Comparison of ENCODE assay signal across 29 cellular contexts in genomic region chr18:33630476-33630875, GRCh38. TPM values are rescaled to one million over a fixed set of nuclear protein-coding genes. Genes with fewer than 3 reads are reported as not detected.
"Had no signal": no experiment of that assay in that cellular context is flagged by ENCODE, and none has a peak within 500 bp of the region (broad histone marks: within the 10 kb centered on the region; RNA-seq: fewer than 3 reads in every experiment).

No MANE protein-coding gene starts in this region.

- H3K4me3 ChIP-seq: ascending aorta, breast epithelium, cardiac muscle cell, colonic mucosa, esophagus squamous epithelium had no signal

- DNase-seq: activated CD4-positive, alpha-beta memory T cell treated with anti-CD3 and anti-CD28 coated beads, Interleukin-2, amount 10 ng/mL, durations not matched to agents 7 days and 5 days; activated CD4-positive, alpha-beta T cell treated with anti-CD3 and anti-CD28 coated beads for 1 hour; activated CD4-positive, alpha-beta T cell treated with anti-CD3 and anti-CD28 coated beads for 4 hours; activated CD4-positive, alpha-beta T cell treated with anti-CD3 and anti-CD28 coated beads, Interleukin-2, amount 10 ng/mL, durations not matched to agents 7 days and 5 days; activated CD4-positive, alpha-beta T cell treated with anti-CD3 and anti-CD28 coated beads, Interleukin-2, amount 50 U/mL, for 4 hours; activated CD8-positive, alpha-beta memory T cell treated with anti-CD3 and anti-CD28 coated beads, Interleukin-2, amount 50 U/mL, for 48 hours; activated gamma-delta T cell; activated naive CD4-positive, alpha-beta T cell; activated naive CD4-positive, alpha-beta T cell treated with anti-CD3 and anti-CD28 coated beads, Interleukin-2, amount 10 ng/mL, durations not matched to agents 7 days and 5 days; activated naive CD8-positive, alpha-beta T cell treated with anti-CD3 and anti-CD28 coated beads, Interleukin-2, amount 10 ng/mL, durations not matched to agents 7 days and 5 days; activated T-cell treated with anti-CD3 and anti-CD28 coated beads for 4 hours; activated T-cell treated with anti-CD3 and anti-CD28 coated beads, Interleukin-2, amount 50 U/mL, for 24 hours; activated T-cell treated with anti-CD3 and anti-CD28 coated beads, Interleukin-2, amount 50 U/mL, for 72 hours; central memory CD4-positive, alpha-beta T cell; cerebellar nuclear complex; colonic mucosa; effector CD8-positive, alpha-beta T cell; esophagus squamous epithelium; foreskin melanocyte; head of caudate nucleus; T-helper 2 cell had no signal

- H3K4me3 Mint-ChIP-seq: activated CD4-positive, alpha-beta memory T cell treated with anti-CD3 and anti-CD28 coated beads, Interleukin-2, amount 10 ng/mL, durations not matched to agents 7 days and 5 days; activated CD4-positive, alpha-beta T cell treated with anti-CD3 and anti-CD28 coated beads, Interleukin-2, amount 10 ng/mL, durations not matched to agents 7 days and 5 days; activated naive CD4-positive, alpha-beta T cell treated with anti-CD3 and anti-CD28 coated beads, Interleukin-2, amount 10 ng/mL, durations not matched to agents 7 days and 5 days; activated naive CD8-positive, alpha-beta T cell treated with anti-CD3 and anti-CD28 coated beads, Interleukin-2, amount 10 ng/mL, durations not matched to agents 7 days and 5 days; activated T-cell treated with anti-CD3 and anti-CD28 coated beads, Interleukin-2, amount 50 U/mL, for 24 hours; activated T-cell treated with anti-CD3 and anti-CD28 coated beads, Interleukin-2, amount 50 U/mL, for 72 hours; brain had no signal

- H3K36me3 ChIP-seq: ascending aorta, breast epithelium, cardiac muscle cell, colonic mucosa, esophagus squamous epithelium had no signal

- H3K9me3 Mint-ChIP-seq: activated CD4-positive, alpha-beta T cell treated with anti-CD3 and anti-CD28 coated beads, Interleukin-2, amount 10 ng/mL, durations not matched to agents 7 days and 5 days; activated naive CD8-positive, alpha-beta T cell treated with anti-CD3 and anti-CD28 coated beads, Interleukin-2, amount 10 ng/mL, durations not matched to agents 7 days and 5 days; brain had no signal

- ATAC-seq: activated naive CD4-positive, alpha-beta T cell treated with anti-CD3 and anti-CD28 coated beads, Interleukin-2, amount 50 U/mL, for 72 hours; activated T-cell treated with anti-CD3 and anti-CD28 coated beads, Interleukin-2, amount 50 U/mL, for 72 hours had no signal

- H3K27ac ChIP-seq: ascending aorta, breast epithelium, cardiac muscle cell, colonic mucosa, epithelial cell of prostate, esophagus squamous epithelium had no signal

- FAIRE-seq: endometrium, endothelial cell of umbilical vein had no signal

- H3K27me3 Mint-ChIP-seq: activated CD4-positive, alpha-beta memory T cell treated with anti-CD3 and anti-CD28 coated beads, Interleukin-2, amount 10 ng/mL, durations not matched to agents 7 days and 5 days; activated CD4-positive, alpha-beta T cell treated with anti-CD3 and anti-CD28 coated beads, Interleukin-2, amount 10 ng/mL, durations not matched to agents 7 days and 5 days; activated naive CD4-positive, alpha-beta T cell treated with anti-CD3 and anti-CD28 coated beads, Interleukin-2, amount 10 ng/mL, durations not matched to agents 7 days and 5 days; activated naive CD8-positive, alpha-beta T cell treated with anti-CD3 and anti-CD28 coated beads, Interleukin-2, amount 10 ng/mL, durations not matched to agents 7 days and 5 days; activated T-cell treated with anti-CD3 and anti-CD28 coated beads, Interleukin-2, amount 50 U/mL, for 24 hours; brain had no signal

- H3K36me3 Mint-ChIP-seq: activated naive CD4-positive, alpha-beta T cell treated with anti-CD3 and anti-CD28 coated beads, Interleukin-2, amount 10 ng/mL, durations not matched to agents 7 days and 5 days; activated naive CD4-positive, alpha-beta T cell treated with anti-CD3 and anti-CD28 coated beads, Interleukin-2, amount 50 U/mL, for 72 hours; activated naive CD8-positive, alpha-beta T cell treated with anti-CD3 and anti-CD28 coated beads, Interleukin-2, amount 10 ng/mL, durations not matched to agents 7 days and 5 days had no signal

- H3K27ac Mint-ChIP-seq: activated CD4-positive, alpha-beta memory T cell treated with anti-CD3 and anti-CD28 coated beads, Interleukin-2, amount 10 ng/mL, durations not matched to agents 7 days and 5 days; activated CD4-positive, alpha-beta T cell treated with anti-CD3 and anti-CD28 coated beads, Interleukin-2, amount 10 ng/mL, durations not matched to agents 7 days and 5 days; activated naive CD4-positive, alpha-beta T cell treated with anti-CD3 and anti-CD28 coated beads, Interleukin-2, amount 10 ng/mL, durations not matched to agents 7 days and 5 days; activated naive CD4-positive, alpha-beta T cell treated with anti-CD3 and anti-CD28 coated beads, Interleukin-2, amount 50 U/mL, for 72 hours; activated naive CD8-positive, alpha-beta T cell treated with anti-CD3 and anti-CD28 coated beads, Interleukin-2, amount 10 ng/mL, durations not matched to agents 7 days and 5 days; activated T-cell treated with anti-CD3 and anti-CD28 coated beads, Interleukin-2, amount 50 U/mL, for 24 hours; activated T-cell treated with anti-CD3 and anti-CD28 coated beads, Interleukin-2, amount 50 U/mL, for 72 hours had no signal

- H3K4me1 Mint-ChIP-seq: activated CD4-positive, alpha-beta memory T cell treated with anti-CD3 and anti-CD28 coated beads, Interleukin-2, amount 10 ng/mL, durations not matched to agents 7 days and 5 days; activated CD4-positive, alpha-beta T cell treated with anti-CD3 and anti-CD28 coated beads, Interleukin-2, amount 10 ng/mL, durations not matched to agents 7 days and 5 days; activated naive CD4-positive, alpha-beta T cell treated with anti-CD3 and anti-CD28 coated beads, Interleukin-2, amount 10 ng/mL, durations not matched to agents 7 days and 5 days; activated naive CD8-positive, alpha-beta T cell treated with anti-CD3 and anti-CD28 coated beads, Interleukin-2, amount 10 ng/mL, durations not matched to agents 7 days and 5 days had no signal

- H3K9me3 ChIP-seq: ascending aorta, breast epithelium, colonic mucosa, esophagus squamous epithelium had no signal

- H3K27me3 ChIP-seq: ascending aorta, breast epithelium, cardiac muscle cell, colonic mucosa, esophagus squamous epithelium had no signal

- H3K4me1 ChIP-seq: ascending aorta, breast epithelium, colonic mucosa, esophagus squamous epithelium had no signal

RNA-seq across cellular contexts. Expression of gene ASXL3, which starts 52.5 kb away (rescaled TPM):
- total RNA-seq: activated CD4-positive, alpha-beta memory T cell treated with anti-CD3 and anti-CD28 coated beads, Interleukin-2, amount 10 ng/mL, durations not matched to agents 7 days and 5 days; activated CD4-positive, alpha-beta T cell treated with anti-CD3 and anti-CD28 coated beads, Interleukin-2, amount 10 ng/mL, durations not matched to agents 7 days and 5 days; activated naive CD4-positive, alpha-beta T cell treated with anti-CD3 and anti-CD28 coated beads, Interleukin-2, amount 50 U/mL, for 72 hours; activated naive CD8-positive, alpha-beta T cell treated with anti-CD3 and anti-CD28 coated beads, Interleukin-2, amount 10 ng/mL, durations not matched to agents 7 days and 5 days; activated T-cell treated with anti-CD3 and anti-CD28 coated beads, Interleukin-2, amount 50 U/mL, for 72 hours had no signal
